ENCODE assay signal across 10 cellular contexts in the genomic region with DNA sequence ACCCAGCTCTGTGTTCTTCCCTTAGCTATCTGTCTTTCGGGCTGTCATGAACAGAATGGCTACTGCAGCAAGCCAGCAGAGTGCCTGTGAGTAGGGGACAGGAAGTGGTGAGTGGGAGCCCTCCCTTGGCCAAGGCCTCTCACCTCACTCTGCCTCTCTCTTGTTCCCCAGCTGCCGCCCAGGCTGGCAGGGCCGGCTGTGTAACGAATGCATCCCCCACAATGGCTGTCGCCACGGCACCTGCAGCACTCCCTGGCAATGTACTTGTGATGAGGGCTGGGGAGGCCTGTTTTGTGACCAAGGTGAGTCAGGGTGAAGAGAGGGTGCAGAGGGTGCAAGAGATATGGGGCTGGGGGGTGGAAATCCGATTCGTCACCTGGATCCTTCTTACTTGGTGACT. TPM values are rescaled to one million over a fixed set of nuclear protein-coding genes. Genes with fewer than 3 reads are reported as not detected.
DNase-seq lines count a peak whose midpoint lies in the region; ATAC-seq and TF ChIP-seq lines count a peak whose summit lies in the region.
"Had no signal": no experiment of that assay in that cellular context is flagged by ENCODE, and none has a peak within 500 bp of the region (broad histone marks: within the 10 kb centered on the region; RNA-seq: fewer than 3 reads in every experiment).

No MANE protein-coding gene starts in this region.

- no peak for ATAC-seq in heart left ventricle
- no peak for ATAC-seq in left ventricle myocardium superior
- ATAC-seq in left colon = peak; percentile 11
- ATAC-seq in upper lobe of right lung = peak; percentile 2
- no peak for ATAC-seq in GM19455 (IDR thresholded peaks at IDR 0.05; ENCODE audit: unreplicated experiment)
- ATAC-seq in sciatic nerve = no peak

- H3K9me3 ChIP-seq in heart left ventricle (no peaks in the 10 kb centered on the region), upper lobe of right lung (no peaks in the 10 kb centered on the region)

- 56 to 67% (median 64%) methylated on average over 6 to 8 of the region's 8 CpGs for WGBS in heart left ventricle, 4 donors

- DNase-seq in heart left ventricle = peak in 1 of 5 donors; percentile 18
- no peak for DNase-seq in left ventricle myocardium superior
- DNase-seq in NCI-H2029 treated with DMSO at 0.1 percent for 48 hours (lab: John Stamatoyannopoulos, UW) = peak; percentile 44
- peak in 1 of 2 donors; percentile 40 for DNase-seq in left colon
- DNase-seq in upper lobe of right lung = no peak
- no peak for DNase-seq in SIG-M5 (lab: John Stamatoyannopoulos, UW)
- no peak for DNase-seq in sciatic nerve (ENCODE audit: low spot score)

- H3K27ac ChIP-seq in heart left ventricle = peak overlapping the region in 10 of 12 donors; percentile 67 to 90 (median 76)
- peak overlapping the region; percentile 47 for H3K27ac ChIP-seq in upper lobe of right lung
- H3K27ac ChIP-seq: C4-2B, cardiac muscle cell had no signal

- H3K36me3 ChIP-seq in heart left ventricle = peaks cover 0 to 59% (median 7%) of the 10 kb centered on the region in 9 donors
- H3K36me3 ChIP-seq in upper lobe of right lung = no peaks in the 10 kb centered on the region
- H3K36me3 ChIP-seq: cardiac muscle cell had no signal

- intact Hi-C loops in heart left ventricle (cut with DNase I) = no loop called here
- intact Hi-C loops in left ventricle myocardium superior (cut with micrococcal nuclease) = no loop called here
- intact Hi-C loops in left colon (cut with DNase I, micrococcal nuclease) = no loop called here
- intact Hi-C loops in upper lobe of right lung (cut with DNase I) = no loop called here
- intact Hi-C loops in sciatic nerve (cut with DNase I) = no loop called here

- H3K4me3 ChIP-seq in heart left ventricle = peak overlapping the region in 11 of 12 donors; percentile 56 to 85 (median 70)
- H3K4me3 ChIP-seq in upper lobe of right lung = peak overlapping the region; percentile 63
- H3K4me3 ChIP-seq: cardiac muscle cell had no signal

- peaks cover 0 to 55% (median 23%) of the 10 kb centered on the region in 9 donors for H3K27me3 ChIP-seq in heart left ventricle
- peaks cover 37% of the 10 kb centered on the region for H3K27me3 ChIP-seq in upper lobe of right lung

- H3K4me1 ChIP-seq in heart left ventricle (peaks cover 3 to 75% (median 56%) of the 10 kb centered on the region in 12 donors), upper lobe of right lung (peaks cover 49% of the 10 kb centered on the region)

- TF ChIP-seq POLR2A in heart left ventricle (IDR thresholded peaks at IDR 0.05) = no peak

- no peak for TF ChIP-seq CTCF in heart left ventricle (IDR thresholded peaks at IDR 0.05)
- no peak for TF ChIP-seq CTCF in upper lobe of right lung (IDR thresholded peaks at IDR 0.05)

RNA-seq across cellular contexts. Expression of a gene that starts 3.0 kb away (rescaled TPM):
- total RNA-seq in heart left ventricle = 10 to 100 TPM in 6 of 9 donors, 1 to 10 TPM in 3; 4.7 to 20.8 (median 13.5) TPM
- polyA plus RNA-seq in heart left ventricle = 10 to 100 TPM in 1 of 2 donors, 1 to 10 TPM in 1; 6.8 to 11.1 TPM
- total RNA-seq in left ventricle myocardium superior = 11.6 TPM
- 10 to 100 TPM; 14.0 to 15.9 TPM for total RNA-seq in left colon
- total RNA-seq in upper lobe of right lung = 22.0 TPM
- total RNA-seq in sciatic nerve = 33.3 TPM
- polyA plus RNA-seq: cardiac muscle cell had no signal

RNA-seq across cellular contexts. Expression of a gene that starts 21.1 kb away (rescaled TPM):
- total RNA-seq in heart left ventricle (1 to 10 TPM in 6 of 9 donors, under 1 TPM in 3; 0.72 to 5.3 (median 1.8) TPM), left ventricle myocardium superior (2.2 TPM), left colon (10 to 100 TPM in 1 of 2 donors, 1 to 10 TPM in 1; 1.8 to 11.0 TPM), upper lobe of right lung (4.4 TPM), sciatic nerve (0.58 TPM)
- 1 to 10 TPM; 2.4 to 6.1 TPM for polyA plus RNA-seq in heart left ventricle

RNA-seq across cellular contexts. Expression of a gene that starts 37.9 kb away (rescaled TPM):
- total RNA-seq in heart left ventricle = 10 to 100 TPM; 18.0 to 29.2 (median 23.1) TPM
- polyA plus RNA-seq in heart left ventricle = 10 to 100 TPM; 14.7 to 21.3 TPM
- 22.7 TPM for total RNA-seq in left ventricle myocardium superior
- total RNA-seq in left colon = 10 to 100 TPM; 20.8 to 20.9 TPM
- 24.5 TPM for total RNA-seq in upper lobe of right lung
- total RNA-seq in sciatic nerve = 17.3 TPM

RNA-seq across cellular contexts. Expression of a gene that starts 58.1 kb away (rescaled TPM):
- total RNA-seq in heart left ventricle = not detected
- not detected for polyA plus RNA-seq in heart left ventricle
- not detected for total RNA-seq in left ventricle myocardium superior
- 1 to 10 TPM; 3.7 to 8.9 TPM for total RNA-seq in left colon
- total RNA-seq in upper lobe of right lung = not detected
- 0.22 TPM for total RNA-seq in sciatic nerve

Comparison
In these comparisons a context has a peak if more than half of its experiments do, and no peak if none do; other contexts are left out.
1. ATAC-seq: peak in left colon (single experiment) and upper lobe of right lung (single experiment); none in heart left ventricle (0 of 4), left ventricle myocardium superior (single experiment), GM19455 (single experiment) and sciatic nerve (single experiment).